Comparison of ENCODE assay signal across 2 cellular contexts in the genomic region with DNA sequence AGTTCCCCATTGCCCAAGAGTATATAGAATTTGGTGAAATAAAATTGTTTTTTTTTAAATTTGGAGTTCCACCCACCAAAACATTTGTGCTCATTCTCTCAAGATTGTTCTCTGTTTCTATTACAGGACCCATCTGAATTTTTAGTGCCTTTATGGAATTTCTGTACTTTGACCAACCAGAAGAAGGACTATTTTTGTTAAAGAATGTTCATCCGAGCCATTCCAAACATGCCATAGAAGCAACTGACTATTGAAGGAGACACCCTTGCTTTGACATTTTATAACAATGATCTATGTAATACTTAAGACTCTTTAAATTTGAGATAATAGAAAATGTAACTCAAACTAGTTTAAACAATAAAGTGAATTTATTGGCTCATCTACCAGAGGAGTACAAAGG.
TF ChIP-seq lines count a peak whose summit lies in the region.

No MANE protein-coding gene starts in this region.

TF ChIP-seq in IMR-90, 13 proteins besides CTCF, POLR2A, EP300 and RAD21:
- TF ChIP-seq CHD1 (IDR thresholded peaks at IDR 0.05; ENCODE audit: low read depth, low read length) = no peak
- no peak for TF ChIP-seq MAFK (IDR thresholded peaks at IDR 0.05; ENCODE audit: low read depth, low read length)
- TF ChIP-seq MXI1 (IDR thresholded peaks at IDR 0.05; ENCODE audit: borderline replicate concordance, low read depth, low read length) = no peak
- no peak for TF ChIP-seq CEBPB (IDR thresholded peaks at IDR 0.05; ENCODE audit: low read depth, low read length)
- TF ChIP-seq BHLHE40 (IDR thresholded peaks at IDR 0.05; ENCODE audit: low read depth, low read length) = no peak
- no peak for TF ChIP-seq NFE2L2 (IDR thresholded peaks at IDR 0.05; ENCODE audit: low read depth, low read length)
- TF ChIP-seq SMC3 (IDR thresholded peaks at IDR 0.05; ENCODE audit: low read depth, low read length) = no peak
- TF ChIP-seq, protein P1, sequence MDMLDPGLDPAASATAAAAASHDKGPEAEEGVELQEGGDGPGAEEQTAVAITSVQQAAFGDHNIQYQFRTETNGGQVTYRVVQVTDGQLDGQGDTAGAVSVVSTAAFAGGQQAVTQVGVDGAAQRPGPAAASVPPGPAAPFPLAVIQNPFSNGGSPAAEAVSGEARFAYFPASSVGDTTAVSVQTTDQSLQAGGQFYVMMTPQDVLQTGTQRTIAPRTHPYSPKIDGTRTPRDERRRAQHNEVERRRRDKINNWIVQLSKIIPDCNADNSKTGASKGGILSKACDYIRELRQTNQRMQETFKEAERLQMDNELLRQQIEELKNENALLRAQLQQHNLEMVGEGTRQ (IDR thresholded peaks at IDR 0.05; ENCODE audit: low read depth, low read length) = no peak

TF ChIP-seq in HepG2, 621 proteins besides CTCF, POLR2A, EP300 and RAD21:
- TF ChIP-seq FOXK1 (CRISPR knock-in tag; IDR thresholded peaks at IDR 0.05; ENCODE audit: borderline replicate concordance, low read depth) = no peak
- no peak for TF ChIP-seq RARG (CRISPR knock-in tag; IDR thresholded peaks at IDR 0.05; ENCODE audit: low read depth)
- TF ChIP-seq PRMT3 (CRISPR knock-in tag; IDR thresholded peaks at IDR 0.05; ENCODE audit: borderline replicate concordance, low read depth) = no peak
- TF ChIP-seq, protein P2, sequence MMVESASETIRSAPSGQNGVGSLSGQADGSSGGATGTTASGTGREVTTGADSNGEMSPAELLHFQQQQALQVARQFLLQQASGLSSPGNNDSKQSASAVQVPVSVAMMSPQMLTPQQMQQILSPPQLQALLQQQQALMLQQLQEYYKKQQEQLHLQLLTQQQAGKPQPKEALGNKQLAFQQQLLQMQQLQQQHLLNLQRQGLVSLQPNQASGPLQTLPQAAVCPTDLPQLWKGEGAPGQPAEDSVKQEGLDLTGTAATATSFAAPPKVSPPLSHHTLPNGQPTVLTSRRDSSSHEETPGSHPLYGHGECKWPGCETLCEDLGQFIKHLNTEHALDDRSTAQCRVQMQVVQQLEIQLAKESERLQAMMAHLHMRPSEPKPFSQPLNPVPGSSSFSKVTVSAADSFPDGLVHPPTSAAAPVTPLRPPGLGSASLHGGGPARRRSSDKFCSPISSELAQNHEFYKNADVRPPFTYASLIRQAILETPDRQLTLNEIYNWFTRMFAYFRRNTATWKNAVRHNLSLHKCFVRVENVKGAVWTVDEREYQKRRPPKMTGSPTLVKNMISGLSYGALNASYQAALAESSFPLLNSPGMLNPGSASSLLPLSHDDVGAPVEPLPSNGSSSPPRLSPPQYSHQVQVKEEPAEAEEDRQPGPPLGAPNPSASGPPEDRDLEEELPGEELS (CRISPR knock-in tag; IDR thresholded peaks at IDR 0.05) = no peak
- TF ChIP-seq RARA (CRISPR knock-in tag; IDR thresholded peaks at IDR 0.05) = no peak
- TF ChIP-seq, protein P3, sequence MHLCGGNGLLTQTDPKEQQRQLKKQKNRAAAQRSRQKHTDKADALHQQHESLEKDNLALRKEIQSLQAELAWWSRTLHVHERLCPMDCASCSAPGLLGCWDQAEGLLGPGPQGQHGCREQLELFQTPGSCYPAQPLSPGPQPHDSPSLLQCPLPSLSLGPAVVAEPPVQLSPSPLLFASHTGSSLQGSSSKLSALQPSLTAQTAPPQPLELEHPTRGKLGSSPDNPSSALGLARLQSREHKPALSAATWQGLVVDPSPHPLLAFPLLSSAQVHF (CRISPR knock-in tag; IDR thresholded peaks at IDR 0.05) = no peak
- no peak for TF ChIP-seq ZNF629 (CRISPR knock-in tag; conservative IDR thresholded peaks at IDR 0.05)
- TF ChIP-seq ZNF30 (CRISPR knock-in tag; IDR thresholded peaks at IDR 0.05) = no peak
- no peak for TF ChIP-seq SALL1 (CRISPR knock-in tag; IDR thresholded peaks at IDR 0.05)
- TF ChIP-seq ZNF33B (CRISPR knock-in tag; IDR thresholded peaks at IDR 0.05) = no peak
- no peak for TF ChIP-seq HOXA9 (CRISPR knock-in tag; IDR thresholded peaks at IDR 0.05; ENCODE audit: borderline replicate concordance)
- TF ChIP-seq, protein P4, sequence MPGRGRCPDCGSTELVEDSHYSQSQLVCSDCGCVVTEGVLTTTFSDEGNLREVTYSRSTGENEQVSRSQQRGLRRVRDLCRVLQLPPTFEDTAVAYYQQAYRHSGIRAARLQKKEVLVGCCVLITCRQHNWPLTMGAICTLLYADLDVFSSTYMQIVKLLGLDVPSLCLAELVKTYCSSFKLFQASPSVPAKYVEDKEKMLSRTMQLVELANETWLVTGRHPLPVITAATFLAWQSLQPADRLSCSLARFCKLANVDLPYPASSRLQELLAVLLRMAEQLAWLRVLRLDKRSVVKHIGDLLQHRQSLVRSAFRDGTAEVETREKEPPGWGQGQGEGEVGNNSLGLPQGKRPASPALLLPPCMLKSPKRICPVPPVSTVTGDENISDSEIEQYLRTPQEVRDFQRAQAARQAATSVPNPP (CRISPR knock-in tag; IDR thresholded peaks at IDR 0.05) = no peak
- no peak for TF ChIP-seq KDM6A (CRISPR knock-in tag; IDR thresholded peaks at IDR 0.05; ENCODE audit: low read depth)
- no peak for TF ChIP-seq ZEB1 (IDR thresholded peaks at IDR 0.05; ENCODE audit: insufficient replicate concordance, low read depth)
- TF ChIP-seq CENPT (CRISPR knock-in tag; IDR thresholded peaks at IDR 0.05; ENCODE audit: low read depth) = no peak
- TF ChIP-seq, protein P5, sequence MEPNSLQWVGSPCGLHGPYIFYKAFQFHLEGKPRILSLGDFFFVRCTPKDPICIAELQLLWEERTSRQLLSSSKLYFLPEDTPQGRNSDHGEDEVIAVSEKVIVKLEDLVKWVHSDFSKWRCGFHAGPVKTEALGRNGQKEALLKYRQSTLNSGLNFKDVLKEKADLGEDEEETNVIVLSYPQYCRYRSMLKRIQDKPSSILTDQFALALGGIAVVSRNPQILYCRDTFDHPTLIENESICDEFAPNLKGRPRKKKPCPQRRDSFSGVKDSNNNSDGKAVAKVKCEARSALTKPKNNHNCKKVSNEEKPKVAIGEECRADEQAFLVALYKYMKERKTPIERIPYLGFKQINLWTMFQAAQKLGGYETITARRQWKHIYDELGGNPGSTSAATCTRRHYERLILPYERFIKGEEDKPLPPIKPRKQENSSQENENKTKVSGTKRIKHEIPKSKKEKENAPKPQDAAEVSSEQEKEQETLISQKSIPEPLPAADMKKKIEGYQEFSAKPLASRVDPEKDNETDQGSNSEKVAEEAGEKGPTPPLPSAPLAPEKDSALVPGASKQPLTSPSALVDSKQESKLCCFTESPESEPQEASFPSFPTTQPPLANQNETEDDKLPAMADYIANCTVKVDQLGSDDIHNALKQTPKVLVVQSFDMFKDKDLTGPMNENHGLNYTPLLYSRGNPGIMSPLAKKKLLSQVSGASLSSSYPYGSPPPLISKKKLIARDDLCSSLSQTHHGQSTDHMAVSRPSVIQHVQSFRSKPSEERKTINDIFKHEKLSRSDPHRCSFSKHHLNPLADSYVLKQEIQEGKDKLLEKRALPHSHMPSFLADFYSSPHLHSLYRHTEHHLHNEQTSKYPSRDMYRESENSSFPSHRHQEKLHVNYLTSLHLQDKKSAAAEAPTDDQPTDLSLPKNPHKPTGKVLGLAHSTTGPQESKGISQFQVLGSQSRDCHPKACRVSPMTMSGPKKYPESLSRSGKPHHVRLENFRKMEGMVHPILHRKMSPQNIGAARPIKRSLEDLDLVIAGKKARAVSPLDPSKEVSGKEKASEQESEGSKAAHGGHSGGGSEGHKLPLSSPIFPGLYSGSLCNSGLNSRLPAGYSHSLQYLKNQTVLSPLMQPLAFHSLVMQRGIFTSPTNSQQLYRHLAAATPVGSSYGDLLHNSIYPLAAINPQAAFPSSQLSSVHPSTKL (CRISPR knock-in tag; IDR thresholded peaks at IDR 0.05) = no peak
- TF ChIP-seq SMAD9 (CRISPR knock-in tag; IDR thresholded peaks at IDR 0.05) = no peak
- TF ChIP-seq, protein P6, sequence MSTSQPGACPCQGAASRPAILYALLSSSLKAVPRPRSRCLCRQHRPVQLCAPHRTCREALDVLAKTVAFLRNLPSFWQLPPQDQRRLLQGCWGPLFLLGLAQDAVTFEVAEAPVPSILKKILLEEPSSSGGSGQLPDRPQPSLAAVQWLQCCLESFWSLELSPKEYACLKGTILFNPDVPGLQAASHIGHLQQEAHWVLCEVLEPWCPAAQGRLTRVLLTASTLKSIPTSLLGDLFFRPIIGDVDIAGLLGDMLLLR (CRISPR knock-in tag; IDR thresholded peaks at IDR 0.05) = no peak
- no peak for TF ChIP-seq SOX5 (CRISPR knock-in tag; IDR thresholded peaks at IDR 0.05; ENCODE audit: borderline replicate concordance)
- no peak for TF ChIP-seq KDM5A (IDR thresholded peaks at IDR 0.05; ENCODE audit: borderline replicate concordance, low read length)
TF ChIP-seq in HepG2: peak in this region for 0.
